ENCODE assay signal across 8 cellular contexts in the genomic region with DNA sequence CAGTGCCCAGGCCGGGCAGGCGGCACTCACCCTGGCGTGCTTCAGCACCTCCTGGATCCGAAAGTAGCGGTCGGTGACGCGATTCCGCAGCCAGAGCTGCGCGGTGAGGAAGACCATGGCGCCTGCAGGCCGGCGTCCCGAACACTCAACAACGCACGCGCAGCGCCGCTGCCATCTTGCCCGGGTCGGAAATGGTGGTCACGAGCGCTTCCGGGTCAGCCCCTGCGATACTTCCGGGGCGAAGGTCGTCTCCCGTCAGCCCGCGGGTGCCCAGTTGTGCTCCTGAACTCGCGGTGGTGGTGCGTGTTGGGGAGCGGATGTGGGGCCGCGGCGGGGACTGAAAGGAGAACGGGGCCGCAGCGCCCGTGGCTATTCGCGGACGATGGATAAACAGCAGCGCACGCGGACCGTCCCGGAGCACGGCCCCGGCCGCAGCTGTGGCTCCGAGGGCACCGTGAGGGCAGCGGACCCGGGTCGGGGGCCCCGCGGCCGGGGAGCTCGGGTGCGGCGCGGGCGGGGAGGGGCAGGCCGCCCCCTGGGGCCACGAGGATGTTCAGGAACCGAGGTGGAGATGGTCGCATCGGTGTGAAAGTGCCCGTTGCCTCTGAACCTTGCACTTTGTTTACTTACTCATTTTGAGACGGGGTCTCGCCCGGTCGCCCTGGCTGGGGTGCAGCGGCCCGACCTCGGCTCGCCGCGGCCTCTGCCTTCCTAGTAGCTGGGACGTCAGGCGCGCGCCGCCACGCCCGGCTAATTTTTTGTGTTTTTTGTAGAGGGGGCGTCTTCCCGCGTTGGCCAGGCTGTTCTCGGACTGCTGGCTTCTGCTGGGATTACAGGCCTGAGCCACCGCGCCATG. TPM values are rescaled to one million over a fixed set of nuclear protein-coding genes. Genes with fewer than 3 reads are reported as not detected.
DNase-seq lines count a peak whose midpoint lies in the region; ATAC-seq and TF ChIP-seq lines count a peak whose summit lies in the region.

TSS of gene MRPL20 (minus strand) at position 193 of the 856 bp plus-strand sequence. CDS start at position 117, 76 bp downstream.

- ATAC-seq in GM19023 (IDR thresholded peaks at IDR 0.05; ENCODE audit: unreplicated experiment) = peak; percentile 92
- ATAC-seq in HG03196 (IDR thresholded peaks at IDR 0.05; ENCODE audit: unreplicated experiment) = peak; percentile 89
- peak; percentile 93 for ATAC-seq in activated B cell treated with CpG ODN at 0.5 μM for 24 hours (ENCODE audit: low read depth)

- intact Hi-C loops in activated B cell treated with CpG ODN at 0.5 μM for 24 hours (cut with micrococcal nuclease) = loop anchor here (1.0 to 10.0 kb wide), 6 partner anchors 8 to 497 kb away; partner anchors contain the start of genes ATAD3B, AURKAIP1, CCNL2 and UBE2J2

- H3K27ac Mint-ChIP-seq in activated B cell treated with CpG ODN at 0.5 μM for 24 hours = peak within 1 kb of the TSS; percentile 89

- H3K9me3 Mint-ChIP-seq in activated B cell treated with CpG ODN at 0.5 μM for 24 hours = no peaks in the 10 kb centered on the region

- no peaks in the 10 kb centered on the region for H3K27me3 Mint-ChIP-seq in activated B cell treated with CpG ODN at 0.5 μM for 24 hours

- peaks cover 37% of the 10 kb centered on the region for H3K4me1 Mint-ChIP-seq in activated B cell treated with CpG ODN at 0.5 μM for 24 hours

- TF ChIP-seq CTCF in AG09309 (IDR thresholded peaks at IDR 0.05; ENCODE audit: control insufficient read depth, insufficient read depth, low read depth, low read length, missing control alignments) = peak; percentile 1
- TF ChIP-seq CTCF in activated B cell treated with CpG ODN at 0.5 μM for 24 hours (IDR thresholded peaks at IDR 0.05) = no peak
- peak; percentile 18 for TF ChIP-seq CTCF in cardiac fibroblast (IDR thresholded peaks at IDR 0.05; ENCODE audit: low read depth, low read length)

- DNase-seq in AG09309 (ENCODE audit: low read depth) (peak; percentile 34), NCI-H345 (lab: John Stamatoyannopoulos, UW) (peak; percentile 94), activated B cell treated with CpG ODN at 0.5 μM for 24 hours (peak; percentile 92), cardiac fibroblast (ENCODE audit: low read depth in 2 of 2) (peak; percentile 87 to 91), inferior parietal cortex (ENCODE audit: extremely low spot score) (peak; percentile 97)
- DNase-seq in stimulated activated CD4-positive, alpha-beta T cell treated with anti-CD3 and anti-CD28 coated beads, Interleukin-12 subunit alpha, Interleukin-12 subunit beta, amount 100 ng/mL, for 24 hours (ENCODE audit: low read depth in 2 of 2) = peak; percentile 93 to 95

- peaks cover 45% of the 10 kb centered on the region for H3K36me3 Mint-ChIP-seq in activated B cell treated with CpG ODN at 0.5 μM for 24 hours (ENCODE audit: low read depth)

- POLR2A ChIA-PET in activated B cell treated with CpG ODN at 0.5 μM for 24 hours (lab: Charles Lee) = interaction anchor here (0.5 to 3.7 kb wide), 13 partner anchors 8 to 459 kb away, joined by 3 to 44 read pairs (median 4); partner anchors contain the start of genes AURKAIP1, CCNL2, MIB2 and UBE2J2

- CTCF ChIA-PET in activated B cell treated with CpG ODN at 0.5 μM for 24 hours (lab: Charles Lee) = interaction anchor here (0.6 to 0.9 kb wide), 2 partner anchors 9 to 32 kb away, joined by 3 read pairs; partner anchors contain the start of genes AURKAIP1 and CCNL2

- peak within 1 kb of the TSS; percentile 92 for H3K4me3 Mint-ChIP-seq in activated B cell treated with CpG ODN at 0.5 μM for 24 hours

- H3K4me3 ChIP-seq in AG09309 (ENCODE audit: control insufficient read depth, low read depth, low read length) (peak within 1 kb of the TSS; percentile 87), cardiac fibroblast (replicated peaks in 1 of 2; ENCODE audit: low read depth in 2 of 2, low read length in 2 of 2) (peak within 1 kb of the TSS; percentile 77 to 85)

RNA-seq across cellular contexts. Expression of gene MRPL20, which starts in this region (rescaled TPM):
- 134 and 136 TPM in 2 replicates for total RNA-seq in activated B cell treated with CpG ODN at 0.5 μM for 24 hours

Comparison
In these comparisons a context has a peak if more than half of its experiments do, and no peak if none do; other contexts are left out.
1. Peak in every context shown above with its lines: DNase-seq, ATAC-seq and H3K4me3 ChIP-seq.
2. DNase-seq: peak in every context shown above with its lines; median percentile 97 in inferior parietal cortex; 94 in NCI-H345; 94 in stimulated activated CD4-positive, alpha-beta T cell treated with anti-CD3 and anti-CD28 coated beads, Interleukin-12 subunit alpha, Interleukin-12 subunit beta, amount 100 ng/mL, for 24 hours; 92 in activated B cell treated with CpG ODN at 0.5 μM for 24 hours; 89 in cardiac fibroblast; 34 in AG09309.